ENCODE assay signal across 8 cellular contexts in the genomic region with DNA sequence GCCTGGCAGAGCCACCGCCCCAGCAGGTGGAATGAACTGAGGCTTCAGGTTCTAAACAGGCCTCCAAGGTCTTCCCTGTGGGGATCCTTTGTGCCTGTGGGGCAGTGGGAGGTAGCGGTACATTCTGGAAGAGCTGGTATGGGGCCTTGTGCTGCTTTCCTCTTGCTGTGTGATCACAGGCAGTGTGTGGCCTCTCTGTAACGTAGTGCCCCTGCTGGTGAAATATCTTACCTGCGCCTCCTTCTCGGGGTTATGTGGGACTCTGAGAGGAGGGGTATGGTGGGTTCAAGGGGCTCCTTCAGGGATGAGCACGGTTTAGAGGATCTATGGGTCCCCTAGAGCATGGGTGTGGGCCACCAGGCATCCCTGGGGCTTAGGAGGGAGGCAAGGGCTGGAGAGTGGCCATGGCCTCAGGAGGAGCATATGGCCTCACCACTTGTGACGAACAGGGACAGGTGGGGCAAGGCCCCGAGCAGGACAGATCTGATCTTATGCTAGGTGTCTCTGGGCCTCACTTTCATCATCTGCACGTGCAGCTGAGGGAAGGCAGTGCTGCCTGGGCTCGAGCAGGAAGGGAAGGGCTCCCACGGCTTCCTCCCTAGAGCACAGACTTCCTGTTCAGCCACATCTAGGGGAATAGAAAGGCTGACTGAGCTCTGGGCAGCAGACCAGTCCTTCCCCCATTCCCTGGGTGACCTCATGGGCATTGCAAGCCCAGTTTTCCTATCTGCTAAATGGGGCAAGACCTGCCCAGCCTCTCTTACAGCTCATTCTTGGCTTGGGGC. TPM values are rescaled to one million over a fixed set of nuclear protein-coding genes. Genes with fewer than 3 reads are reported as not detected.
DNase-seq lines count a peak whose midpoint lies in the region; ATAC-seq, FAIRE-seq and TF ChIP-seq lines count a peak whose summit lies in the region.

No MANE protein-coding gene starts in this region.

- H3K9me3 Mint-ChIP-seq in activated naive CD4-positive, alpha-beta T cell treated with anti-CD3 and anti-CD28 coated beads for 36 hours = no peaks in the 10 kb centered on the region

- peaks cover 17% of the 10 kb centered on the region; the same call in 1 of the 2 replicates for H3F3A ChIP-seq in PC-9 (ENCODE audit: insufficient read depth, low read depth)

- H4K20me1 ChIP-seq in PC-9 (ENCODE audit: insufficient read depth) = no peaks in the 10 kb centered on the region; the same call in 1 of the 2 replicates

- H2AFZ ChIP-seq in PC-9 = no peak overlapping the region

- POLR2A ChIA-PET in PC-9 (lab: Charles Lee; ENCODE audit: unreplicated experiment) = interaction anchor here (0.6 kb wide), 2 partner anchors 23 to 628 kb away, joined by 3 read pairs; no protein-coding TSS in a partner anchor

- peak overlapping the region in 2 of 3 donors; percentile 81 to 87 for H3K9ac ChIP-seq in skeletal muscle tissue (ENCODE audit: low read depth in 1 of 3, low read length in 3 of 3)

- CTCF ChIA-PET in PC-9 (lab: Charles Lee) = interaction anchor here (1.1 kb wide), 1 partner anchor 598 kb away, joined by 3 read pairs; no protein-coding TSS in a partner anchor
- CTCF ChIA-PET in activated naive CD4-positive, alpha-beta T cell treated with anti-CD3 and anti-CD28 coated beads for 36 hours (lab: Charles Lee) = interaction anchor here (0.9 to 2.3 kb wide), 6 partner anchors 10 to 685 kb away, joined by 3 to 8 read pairs (median 3); partner anchors contain the start of gene PTPN23

- H3K36me3 ChIP-seq in PC-9 (ENCODE audit: low read depth) (no peaks in the 10 kb centered on the region), cardiac muscle cell (no peaks in the 10 kb centered on the region), skeletal muscle tissue (ENCODE audit: control insufficient read depth in 3 of 3, insufficient read depth in 3 of 3, low read length in 3 of 3) (no peaks in the 10 kb centered on the region)

- no peak overlapping the region for H3K4me3 ChIP-seq in PC-9
- no peak overlapping the region for H3K4me3 ChIP-seq in cardiac muscle cell
- H3K4me3 ChIP-seq in skeletal muscle tissue (ENCODE audit: low read length in 3 of 3) = peak overlapping the region in 2 of 3 donors; percentile 45

- H3K4me3 Mint-ChIP-seq in activated naive CD4-positive, alpha-beta T cell treated with anti-CD3 and anti-CD28 coated beads for 36 hours = peak overlapping the region; percentile 84

- H3K4me1 ChIP-seq in PC-9 (replicated peaks; ENCODE audit: insufficient read depth) (peaks cover 31% of the 10 kb centered on the region), cardiac muscle cell (ENCODE audit: low read depth) (peaks cover 31% of the 10 kb centered on the region), skeletal muscle tissue (ENCODE audit: control insufficient read depth in 3 of 3, insufficient read depth in 3 of 3, low read length in 3 of 3) (peaks cover 70 to 78% (median 72%) of the 10 kb centered on the region in 3 donors)

- H3K9me2 ChIP-seq in PC-9 (ENCODE audit: insufficient read depth) = no peaks in the 10 kb centered on the region

- DNase-seq in GM18507 (ENCODE audit: extremely low spot score, insufficient read length, low read depth) = no peak
- DNase-seq in PC-9 = no peak
- DNase-seq in activated naive CD4-positive, alpha-beta T cell treated with anti-CD3 and anti-CD28 coated beads for 36 hours = peak; percentile 73
- DNase-seq in cardiac muscle cell (ENCODE audit: low read depth in 1 of 2, low spot score in 1 of 2) = peak in 1 of 2 donors; percentile 65
- no peak for DNase-seq in effector CD4-positive, alpha-beta T cell

- no peaks in the 10 kb centered on the region for H3K36me3 Mint-ChIP-seq in activated naive CD4-positive, alpha-beta T cell treated with anti-CD3 and anti-CD28 coated beads for 36 hours (ENCODE audit: low read depth)

- peak; percentile 56 for TF ChIP-seq CTCF in PC-9 (conservative IDR thresholded peaks at IDR 0.05)
- TF ChIP-seq CTCF in cardiac muscle cell (IDR thresholded peaks at IDR 0.05; ENCODE audit: low read depth, low read length) = peak; percentile 28

- H3K4me1 Mint-ChIP-seq in activated naive CD4-positive, alpha-beta T cell treated with anti-CD3 and anti-CD28 coated beads for 36 hours (ENCODE audit: low read depth) = peaks cover 58% of the 10 kb centered on the region

- peaks cover 13% of the 10 kb centered on the region; the same call in 1 of the 2 replicates for H3K79me2 ChIP-seq in PC-9 (ENCODE audit: low read depth)

- no peaks in the 10 kb centered on the region for H3K27me3 Mint-ChIP-seq in activated naive CD4-positive, alpha-beta T cell treated with anti-CD3 and anti-CD28 coated beads for 36 hours (ENCODE audit: low read depth)

- peak overlapping the region; percentile 89 for H3K27ac Mint-ChIP-seq in activated naive CD4-positive, alpha-beta T cell treated with anti-CD3 and anti-CD28 coated beads for 36 hours

- FAIRE-seq in GM18507 (lab: Jason Lieb, UNC) = peak; percentile 67

- H3K4me2 ChIP-seq in PC-9 = no peak overlapping the region

- BruUV-seq in PC-9 (replicated peaks; lab: Mats Ljungman, UMichigan) = no TSS peak

- no peak for ATAC-seq in HG02623 (IDR thresholded peaks at IDR 0.05; ENCODE audit: unreplicated experiment)
- no peak for ATAC-seq in GM21717 (IDR thresholded peaks at IDR 0.05; ENCODE audit: unreplicated experiment)

- intact Hi-C loops in PC-9 (cut with micrococcal nuclease; ENCODE audit: unreplicated experiment) = loop anchor here (10.0 kb wide), 2 partner anchors 211 to 819 kb away; partner anchors contain the start of gene ELP6
- intact Hi-C loops in activated naive CD4-positive, alpha-beta T cell treated with anti-CD3 and anti-CD28 coated beads for 36 hours (cut with micrococcal nuclease) = loop anchor here (10.0 kb wide), 2 partner anchors 211 to 289 kb away; no protein-coding TSS in a partner anchor

- no peaks in the 10 kb centered on the region for H3K27me3 ChIP-seq in PC-9 (ENCODE audit: insufficient read depth, low read depth)
- peaks cover 3% of the 10 kb centered on the region for H3K27me3 ChIP-seq in cardiac muscle cell
- H3K27me3 ChIP-seq in skeletal muscle tissue (ENCODE audit: control insufficient read depth in 3 of 3, insufficient read depth in 3 of 3, low read length in 3 of 3) = no peaks in the 10 kb centered on the region

- H3K9me3 ChIP-seq in PC-9 (ENCODE audit: insufficient read depth, low read depth) = no peaks in the 10 kb centered on the region
- no peaks in the 10 kb centered on the region for H3K9me3 ChIP-seq in cardiac muscle cell (ENCODE audit: low read depth)
- peaks cover 0 to 3% (median 0%) of the 10 kb centered on the region in 3 donors for H3K9me3 ChIP-seq in skeletal muscle tissue (ENCODE audit: control insufficient read depth in 3 of 3, low read length in 3 of 3)

- H3K27ac ChIP-seq in PC-9 (no peak overlapping the region), cardiac muscle cell (peak overlapping the region; percentile 90), skeletal muscle tissue (ENCODE audit: low read depth, low read length) (peak overlapping the region; percentile 80)

RNA-seq across cellular contexts. Expression of gene ALS2CL, which starts 1.9 kb away (rescaled TPM):
- total RNA-seq in PC-9 (2021) (67.5 and 71.6 TPM in 2 replicates), cardiac muscle cell (3.0 and 11.4 TPM in 2 replicates), skeletal muscle tissue (5.2 TPM)
- total RNA-seq in activated naive CD4-positive, alpha-beta T cell treated with anti-CD3 and anti-CD28 coated beads for 36 hours = 1 to 10 TPM; 5.1 TPM
- 2.2 and 10.8 TPM in 2 replicates for polyA plus RNA-seq in cardiac muscle cell

RNA-seq across cellular contexts. Expression of gene TMIE, which starts 5.8 kb away (rescaled TPM):
- total RNA-seq in PC-9 (2021) = 6.0 and 6.5 TPM in 2 replicates
- total RNA-seq in activated naive CD4-positive, alpha-beta T cell treated with anti-CD3 and anti-CD28 coated beads for 36 hours = 1 to 10 TPM; 1.2 to 1.5 TPM
- 0.63 and 0.85 TPM in 2 replicates for total RNA-seq in cardiac muscle cell
- 0.53 and 0.91 TPM in 2 replicates for polyA plus RNA-seq in cardiac muscle cell
- total RNA-seq in skeletal muscle tissue = 1.0 TPM

RNA-seq across cellular contexts. Expression of gene PRSS50, which starts 22.3 kb away (rescaled TPM):
- total RNA-seq in PC-9 (2021) (0.48 and 0.50 TPM in 2 replicates), cardiac muscle cell (3.2 and 4.1 TPM in 2 replicates), skeletal muscle tissue (not detected)
- total RNA-seq in activated naive CD4-positive, alpha-beta T cell treated with anti-CD3 and anti-CD28 coated beads for 36 hours = not detected
- 1.9 and 2.0 TPM in 2 replicates for polyA plus RNA-seq in cardiac muscle cell

Comparison
In these comparisons a context has a peak if more than half of its experiments do, and no peak if none do; other contexts are left out.
1. H3K4me3 ChIP-seq: peak in skeletal muscle tissue (2 of 3); none in PC-9 (single experiment) and cardiac muscle cell (single experiment).